Comparison of ENCODE assay signal across 20 cellular contexts in the genomic region with DNA sequence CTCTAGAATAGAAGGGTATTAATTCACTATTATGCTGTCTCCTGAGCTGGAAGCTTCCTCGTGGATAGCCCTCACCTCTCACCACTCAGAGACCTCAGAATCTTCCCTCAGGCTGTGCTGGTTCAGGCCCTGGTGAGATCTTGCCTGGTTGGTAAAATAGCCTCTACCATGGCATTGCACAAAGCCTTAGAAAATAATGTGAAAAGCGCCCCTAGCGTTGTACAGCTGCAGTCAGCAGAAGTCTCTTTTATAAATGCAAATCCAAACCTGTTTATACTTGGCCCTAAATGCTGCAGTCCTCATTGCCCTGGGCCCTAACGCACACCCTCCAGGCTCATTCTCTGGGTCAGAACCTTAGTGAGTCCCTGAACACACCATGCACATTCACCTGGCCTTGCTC.
DNase-seq lines count a peak whose midpoint lies in the region; ATAC-seq, FAIRE-seq and TF ChIP-seq lines count a peak whose summit lies in the region.
"Had no signal": no experiment of that assay in that cellular context is flagged by ENCODE, and none has a peak within 500 bp of the region (broad histone marks: within the 10 kb centered on the region; RNA-seq: fewer than 3 reads in every experiment).

No MANE protein-coding gene starts in this region.

- intact Hi-C loops in MCF 10A (cut with micrococcal nuclease) (no loop called here), mammary epithelial cell (cut with micrococcal nuclease) (no loop called here), thyroid gland (cut with DNase I) (no loop called here), heart right ventricle (cut with DNase I) (no loop called here)

- H3K79me1 ChIP-seq in H1 (ENCODE audit: low read depth, low read length) = no peaks in the 10 kb centered on the region

- no peak overlapping the region for H3K4me3 Mint-ChIP-seq in MCF 10A (ENCODE audit: unreplicated experiment)
- H3K4me3 Mint-ChIP-seq in type B pancreatic cell = no peak overlapping the region
- H3K4me3 Mint-ChIP-seq: activated naive CD4-positive, alpha-beta T cell treated with anti-CD3 and anti-CD28 coated beads for 36 hours; brain; neural crest cell; T-helper 17 cell had no signal

- no peaks in the 10 kb centered on the region for H4K20me1 ChIP-seq in mammary epithelial cell (ENCODE audit: insufficient read depth, low read length)
- no peaks in the 10 kb centered on the region for H4K20me1 ChIP-seq in H1 (replicated peaks in 1 of 2; ENCODE audit: control insufficient read depth in 1 of 2, insufficient read depth in 2 of 2, low read length in 2 of 2)

- H3K27me3 ChIP-seq in mammary epithelial cell (ENCODE audit: insufficient read depth, low read length) (no peaks in the 10 kb centered on the region), H1 (replicated peaks in 1 of 4; ENCODE audit: control insufficient read depth in 3 of 4, extremely low read depth in 1 of 4, insufficient read depth in 3 of 4, low read length in 3 of 4) (no peaks in the 10 kb centered on the region), thyroid gland (no peaks in the 10 kb centered on the region), heart right ventricle (peaks cover 0 to 5% (median 0%) of the 10 kb centered on the region in 7 donors)
- H3K27me3 ChIP-seq: transverse colon had no signal

- H3K36me3 Mint-ChIP-seq in MCF 10A (ENCODE audit: insufficient read depth, unreplicated experiment) = no peaks in the 10 kb centered on the region
- H3K36me3 Mint-ChIP-seq in type B pancreatic cell = no peaks in the 10 kb centered on the region
- H3K36me3 Mint-ChIP-seq: brain had no signal

- no peak overlapping the region for H2BK20ac ChIP-seq in H1 (ENCODE audit: low read length)

- no peak overlapping the region for H3K4me2 ChIP-seq in mammary epithelial cell (ENCODE audit: insufficient read depth, low read depth, low read length)
- H3K4me2 ChIP-seq in H1 (ENCODE audit: insufficient read depth in 1 of 2, low read depth in 2 of 2, low read length in 2 of 2) = no peak overlapping the region

- H3K4me1 Mint-ChIP-seq in MCF 10A (ENCODE audit: insufficient read depth, unreplicated experiment) (no peaks in the 10 kb centered on the region), type B pancreatic cell (ENCODE audit: unreplicated experiment) (peaks cover 16% of the 10 kb centered on the region)
- H3K4me1 Mint-ChIP-seq: neural crest cell had no signal

- dilution Hi-C loops in mammary epithelial cell (cut with HindIII; ENCODE audit: low sequenced_read_pairs) = loop anchor here (5.0 kb wide), 1 partner anchor 110 kb away; no protein-coding TSS in a partner anchor

- no peak overlapping the region for H3K18ac ChIP-seq in H1 (ENCODE audit: extremely low read depth, low read length)

- no peaks in the 10 kb centered on the region for H3K9me3 ChIP-seq in mammary epithelial cell (replicated peaks; ENCODE audit: insufficient read depth, low read length)
- no peaks in the 10 kb centered on the region for H3K9me3 ChIP-seq in H1 (ENCODE audit: insufficient read depth in 2 of 2, low read depth in 1 of 2, low read length in 1 of 2)
- H3K9me3 ChIP-seq in thyroid gland = no peaks in the 10 kb centered on the region
- H3K9me3 ChIP-seq in heart right ventricle = no peaks in the 10 kb centered on the region
- H3K9me3 ChIP-seq: transverse colon had no signal

- no peak for ATAC-seq in HG03196 (IDR thresholded peaks at IDR 0.05; ENCODE audit: unreplicated experiment)
- no peak for ATAC-seq in heart right ventricle
- ATAC-seq: right cardiac atrium, T-helper 17 cell had no signal

- no peaks in the 10 kb centered on the region for H3K36me3 ChIP-seq in mammary epithelial cell (ENCODE audit: insufficient read depth, low read length)
- H3K36me3 ChIP-seq in H1 (ENCODE audit: control insufficient read depth in 2 of 4, insufficient read depth in 4 of 4, low read length in 3 of 4) = no peaks in the 10 kb centered on the region
- no peaks in the 10 kb centered on the region for H3K36me3 ChIP-seq in thyroid gland
- H3K36me3 ChIP-seq in heart right ventricle = no peaks in the 10 kb centered on the region
- H3K36me3 ChIP-seq: transverse colon had no signal

- TF ChIP-seq CTCF in MCF 10A (IDR thresholded peaks at IDR 0.05; ENCODE audit: unreplicated experiment) = peak; percentile 4
- TF ChIP-seq CTCF in mammary epithelial cell (conservative IDR thresholded peaks at IDR 0.05 in 1 of 2, IDR thresholded peaks at IDR 0.05 in 1 of 2; ENCODE audit: extremely low read depth in 1 of 2, insufficient read depth in 1 of 2, low read depth in 1 of 2, low read length in 2 of 2) = no peak
- TF ChIP-seq CTCF in H1 (IDR thresholded peaks at IDR 0.05; ENCODE audit: control extremely low read depth in 1 of 3, insufficient read depth in 1 of 3, low read depth in 1 of 3, low read length in 3 of 3) = peak in 1 of 3 experiments; percentile 49; a peak in 1 of 4 replicates
- peak; percentile 34 for TF ChIP-seq CTCF in type B pancreatic cell (conservative IDR thresholded peaks at IDR 0.05)
- no peak for TF ChIP-seq CTCF in thyroid gland (IDR thresholded peaks at IDR 0.05)
- TF ChIP-seq CTCF in heart right ventricle (IDR thresholded peaks at IDR 0.05) = no peak

- H3K27me3 Mint-ChIP-seq in MCF 10A (ENCODE audit: insufficient read depth, unreplicated experiment) (no peaks in the 10 kb centered on the region), type B pancreatic cell (peaks cover 9% of the 10 kb centered on the region)

- no peak for TF ChIP-seq POLR2A in H1 (IDR thresholded peaks at IDR 0.05; ENCODE audit: control extremely low read depth in 1 of 2, low read depth in 2 of 2, low read length in 2 of 2)
- no peak for TF ChIP-seq POLR2A in thyroid gland (IDR thresholded peaks at IDR 0.05)

- H3K9ac ChIP-seq in mammary epithelial cell (ENCODE audit: insufficient read depth, low read length) (no peak overlapping the region), H1 (replicated peaks in 1 of 4; ENCODE audit: extremely low read depth in 1 of 4, low read depth in 3 of 4, low read length in 3 of 4) (no peak overlapping the region)

- H3K23me2 ChIP-seq in H1 (ENCODE audit: low read depth, low read length) = no peaks in the 10 kb centered on the region

- no peak overlapping the region for H4K5ac ChIP-seq in H1 (ENCODE audit: insufficient read length, low read depth, low read length)

- H3K4me1 ChIP-seq in mammary epithelial cell (ENCODE audit: insufficient read depth, low read length) = no peaks in the 10 kb centered on the region
- peaks cover 0 to 4% (median 0%) of the 10 kb centered on the region in 4 experiments; a peak in 1 of 7 replicates for H3K4me1 ChIP-seq in H1 (replicated peaks in 1 of 4; ENCODE audit: control insufficient read depth in 3 of 4, insufficient read depth in 4 of 4, low read length in 3 of 4)
- H3K4me1 ChIP-seq in thyroid gland = no peaks in the 10 kb centered on the region
- H3K4me1 ChIP-seq in heart right ventricle = no peaks in the 10 kb centered on the region
- H3K4me1 ChIP-seq: transverse colon had no signal

- peak; percentile 21 to 28; a peak in 2 of 4 replicates for TF ChIP-seq RAD21 in H1 (IDR thresholded peaks at IDR 0.05 in 1 of 2, conservative IDR thresholded peaks at IDR 0.05 in 1 of 2; ENCODE audit: low read depth in 2 of 2, low read length in 2 of 2)

- in situ Hi-C loops in mammary epithelial cell (cut with MboI; ENCODE audit: low sequenced_read_pairs in 2 of 2) = no loop called here

- no peak overlapping the region for H3K4ac ChIP-seq in H1 (replicated peaks; ENCODE audit: insufficient read length, low read depth, low read length)

- POLR2A ChIA-PET in MCF 10A (lab: Yijun Ruan, JAX) = interaction anchor here (0.6 kb wide), 1 partner anchor 770 kb away, joined by 3 read pairs; no protein-coding TSS in a partner anchor
- POLR2A ChIA-PET in H1 (lab: Charles Lee; ENCODE audit: partially characterized antibody) = interaction anchor here (1.0 to 1.2 kb wide), 2 partner anchors 13 to 150 kb away, joined by 3 to 4 read pairs; a partner anchor contains a TSS

- no peak overlapping the region for H3K23ac ChIP-seq in H1 (ENCODE audit: insufficient read length)

- no peak overlapping the region for H2AFZ ChIP-seq in mammary epithelial cell (ENCODE audit: low read depth, low read length)
- no peak overlapping the region for H2AFZ ChIP-seq in H1 (ENCODE audit: low read length)

- WGBS in mammary epithelial cell (ENCODE audit: low coverage, missing lambda C conversion rate) = 67% methylated on average over 4 of the region's 4 CpGs
- WGBS in H1 (ENCODE audit: extremely low coverage in 1 of 2, insufficient coverage in 1 of 2, insufficient read length in 1 of 2, insufficient replicate concordance in 2 of 2, low coverage in 1 of 2, low lambda C conversion rate in 2 of 2, missing lambda C conversion rate in 1 of 2), 2 experiments = 66% methylated on average over 4 of the region's 4 CpGs; no CpG with 5 or more reads in 1 of the 2 experiments
- 46 to 62% methylated on average over 4 of the region's 4 CpGs for WGBS in thyroid gland, 2 donors
- 66 to 71% methylated on average over 4 of the region's 4 CpGs for WGBS in heart right ventricle, 2 donors

- no peak overlapping the region for H4K91ac ChIP-seq in H1 (replicated peaks; ENCODE audit: insufficient read length, low read length)

- H2BK120ac ChIP-seq in H1 (replicated peaks; ENCODE audit: low read depth, low read length) = no peak overlapping the region

- CTCF ChIA-PET in MCF 10A (lab: Yijun Ruan, JAX) = interaction anchor here (0.6 to 1.9 kb wide), 10 partner anchors 8 to 178 kb away, joined by 3 to 7 read pairs (median 3); no protein-coding TSS in a partner anchor
- CTCF ChIA-PET in mammary epithelial cell (lab: Charles Lee; ENCODE audit: low non-redundant PET) = interaction anchor here (0.6 to 0.8 kb wide), 2 partner anchors 153 to 170 kb away, joined by 3 to 7 read pairs; no protein-coding TSS in a partner anchor
- CTCF ChIA-PET in H1 (lab: Charles Lee; ENCODE audit: partially characterized antibody) = interaction anchor here (0.6 to 3.8 kb wide), 15 partner anchors 8 to 466 kb away, joined by 3 to 15 read pairs (median 4); no protein-coding TSS in a partner anchor

- H3K14ac ChIP-seq in H1 (ENCODE audit: insufficient read length) = no peak overlapping the region

- no peak overlapping the region for H2BK15ac ChIP-seq in H1 (ENCODE audit: low read length)

- H3K79me2 ChIP-seq in mammary epithelial cell (ENCODE audit: insufficient read depth, low read length) = no peaks in the 10 kb centered on the region
- no peaks in the 10 kb centered on the region for H3K79me2 ChIP-seq in H1 (ENCODE audit: control insufficient read depth in 1 of 2, insufficient read depth in 2 of 2, low read length in 2 of 2)

- H2AK5ac ChIP-seq in H1 (ENCODE audit: low read depth, low read length) = no peak overlapping the region

- FAIRE-seq in H1 (lab: Jason Lieb, UNC) = no peak
- FAIRE-seq: frontal cortex had no signal

- BruUV-seq in MCF 10A (replicated peaks; lab: Mats Ljungman, UMichigan) = no TSS peak
- BruUV-seq in mammary epithelial cell (replicated peaks; lab: Mats Ljungman, UMichigan) = no TSS peak

- H2BK12ac ChIP-seq in H1 (ENCODE audit: low read depth, low read length) = no peak overlapping the region

- no peak overlapping the region for H4K8ac ChIP-seq in H1 (ENCODE audit: extremely low read depth, insufficient read depth, low read length)

- no peaks in the 10 kb centered on the region for H3K9me3 Mint-ChIP-seq in MCF 10A (ENCODE audit: unreplicated experiment)
- H3K9me3 Mint-ChIP-seq in type B pancreatic cell = no peaks in the 10 kb centered on the region
- H3K9me3 Mint-ChIP-seq: activated naive CD4-positive, alpha-beta T cell treated with anti-CD3 and anti-CD28 coated beads for 36 hours; neural crest cell had no signal

- no peak for TF ChIP-seq EP300 in H1 (IDR thresholded peaks at IDR 0.05; ENCODE audit: borderline replicate concordance in 1 of 2, low read depth in 2 of 2, low read length in 2 of 2)

- no peak overlapping the region for H3K27ac Mint-ChIP-seq in MCF 10A (ENCODE audit: low read depth, unreplicated experiment)
- H3K27ac Mint-ChIP-seq in type B pancreatic cell = no peak overlapping the region
- H3K27ac Mint-ChIP-seq: activated naive CD4-positive, alpha-beta T cell treated with anti-CD3 and anti-CD28 coated beads for 36 hours; T-helper 17 cell had no signal

- no peak overlapping the region for H2BK5ac ChIP-seq in H1 (ENCODE audit: low read depth, low read length)

- H3K27ac ChIP-seq in mammary epithelial cell (ENCODE audit: insufficient read depth, low read depth, low read length) = no peak overlapping the region
- H3K27ac ChIP-seq in H1 (ENCODE audit: low read depth, low read length) = no peak overlapping the region
- no peak overlapping the region for H3K27ac ChIP-seq in thyroid gland
- H3K27ac ChIP-seq in heart right ventricle = no peak overlapping the region
- H3K27ac ChIP-seq: RWPE1, transverse colon had no signal

- H3K4me3 ChIP-seq in mammary epithelial cell (replicated peaks in 1 of 3; ENCODE audit: insufficient read depth in 1 of 3, low read depth in 2 of 3, low read length in 3 of 3) (no peak overlapping the region), H1 (ENCODE audit: extremely low read depth in 1 of 4, insufficient read depth in 2 of 4, low read depth in 3 of 4, low read length in 4 of 4) (no peak overlapping the region), thyroid gland (replicated peaks in 1 of 3) (no peak overlapping the region), heart right ventricle (no peak overlapping the region)
- H3K4me3 ChIP-seq: transverse colon had no signal

- H3K56ac ChIP-seq in H1 (replicated peaks; ENCODE audit: insufficient read length, low read depth, low read length) = no peak overlapping the region

- peak; percentile 18 for DNase-seq in MCF 10A (ENCODE audit: unreplicated experiment)
- DNase-seq in mammary epithelial cell = no peak
- DNase-seq in NCI-H69 (lab: John Stamatoyannopoulos, UW) = peak; percentile 13
- DNase-seq in H1 (ENCODE audit: low read depth in 1 of 2, low spot score in 2 of 2) = no peak
- no peak for DNase-seq in type B pancreatic cell (ENCODE audit: extremely low spot score, unreplicated experiment)
- no peak for DNase-seq in thyroid gland
- no peak for DNase-seq in heart right ventricle
- DNase-seq: activated naive CD4-positive, alpha-beta T cell treated with anti-CD3 and anti-CD28 coated beads for 36 hours; Calu3; effector CD4-positive, alpha-beta T cell; mesenchymal stem cell; right cardiac atrium; stimulated activated CD4-positive, alpha-beta T cell treated with anti-CD3 and anti-CD28 coated beads, Interleukin-2, amount 100 ng/mL, for 48 hours; T-helper 17 cell; transverse colon had no signal

Comparison
In these comparisons a context has a peak if more than half of its experiments do, and no peak if none do; other contexts are left out.
1. DNase-seq: peak in MCF 10A (single experiment) and NCI-H69 (single experiment); none in mammary epithelial cell (single experiment), H1 (0 of 2), type B pancreatic cell (single experiment), thyroid gland (0 of 2) and heart right ventricle (0 of 2).
2. CTCF ChIP-seq: peak in MCF 10A (single experiment) and type B pancreatic cell (single experiment); none in mammary epithelial cell (0 of 2), thyroid gland (0 of 6) and heart right ventricle (0 of 9).